Comparison of ENCODE assay signal across 13 cellular contexts in the genomic region with DNA sequence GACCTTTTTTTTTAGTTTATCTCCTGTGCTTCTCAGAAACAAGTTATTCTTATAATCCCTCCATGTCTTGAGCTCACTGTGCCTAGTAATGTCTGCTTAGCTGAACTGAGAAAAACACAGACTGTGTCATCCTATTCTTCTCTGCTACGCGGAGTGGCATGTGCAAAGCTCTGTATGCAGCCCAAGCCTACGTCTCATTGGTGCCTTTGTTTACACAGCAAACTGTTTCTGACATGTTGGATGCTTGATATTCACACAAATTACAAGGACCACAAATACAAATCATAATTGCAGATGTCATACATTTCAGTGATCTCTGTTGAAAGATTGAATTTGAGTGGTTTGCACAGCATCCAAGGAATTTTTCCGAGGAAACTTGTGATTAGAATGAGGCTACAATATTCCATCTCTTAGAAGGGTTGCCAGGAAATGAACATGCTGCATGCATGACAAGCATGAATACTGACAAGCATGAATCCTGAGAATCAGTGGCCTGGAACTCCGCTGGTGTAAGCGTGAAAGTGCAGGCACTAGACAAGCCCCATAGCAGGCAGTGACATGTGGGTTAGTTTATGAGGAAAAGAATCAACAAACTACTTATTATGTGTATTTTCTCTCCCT.
DNase-seq lines count a peak whose midpoint lies in the region; ATAC-seq and TF ChIP-seq lines count a peak whose summit lies in the region.
"Had no signal": no experiment of that assay in that cellular context is flagged by ENCODE, and none has a peak within 500 bp of the region (broad histone marks: within the 10 kb centered on the region; RNA-seq: fewer than 3 reads in every experiment).

No MANE protein-coding gene starts in this region.

- no peaks in the 10 kb centered on the region for H3K36me3 Mint-ChIP-seq in stimulated activated naive CD8-positive, alpha-beta T cell treated with anti-CD3 and anti-CD28 coated beads, Interleukin-15, Interleukin-2, amounts not matched to agents 100 ng/mL and 50 ng/mL, for 24 hours (ENCODE audit: low read depth)
- no peaks in the 10 kb centered on the region for H3K36me3 Mint-ChIP-seq in endothelial cell (ENCODE audit: low read depth, unreplicated experiment)
- no peaks in the 10 kb centered on the region for H3K36me3 Mint-ChIP-seq in activated naive CD4-positive, alpha-beta T cell treated with anti-CD3 and anti-CD28 coated beads, Interleukin-2, amount 50 U/mL, for 72 hours
- H3K36me3 Mint-ChIP-seq: memory B cell had no signal

- no peak for DNase-seq in stimulated activated naive CD8-positive, alpha-beta T cell treated with anti-CD3 and anti-CD28 coated beads, Interleukin-15, Interleukin-2, amounts not matched to agents 100 U/mL and 50 U/mL, for 24 hours
- DNase-seq in glomerular visceral epithelial cell (ENCODE audit: extremely low spot score): peak; percentile 76
- DNase-seq in endothelial cell (ENCODE audit: low spot score): no peak
- DNase-seq in NCI-H2196 treated with DMSO at 0.1 percent for 48 hours (lab: John Stamatoyannopoulos, UW; ENCODE audit: unreplicated experiment): no peak
- no peak for DNase-seq in activated CD4-positive, alpha-beta T cell treated with anti-CD3 and anti-CD28 coated beads, Interleukin-2, amount 50 U/mL, for 1 hour
- DNase-seq in activated naive CD4-positive, alpha-beta T cell treated with anti-CD3 and anti-CD28 coated beads, Interleukin-2, amount 50 U/mL, for 72 hours (ENCODE audit: low spot score in 2 of 2): no peak
- DNase-seq: activated effector memory CD4-positive, alpha-beta T cell treated with anti-CD3 and anti-CD28 coated beads, Interleukin-2, amount 50 U/mL, for 16 hours; NCI-H2107 had no signal

- no peak for TF ChIP-seq CTCF in endothelial cell (IDR thresholded peaks at IDR 0.05; ENCODE audit: unreplicated experiment)

- H3K27me3 Mint-ChIP-seq in stimulated activated naive CD8-positive, alpha-beta T cell treated with anti-CD3 and anti-CD28 coated beads, Interleukin-15, Interleukin-2, amounts not matched to agents 100 ng/mL and 50 ng/mL, for 24 hours: no peaks in the 10 kb centered on the region
- H3K27me3 Mint-ChIP-seq in endothelial cell (ENCODE audit: unreplicated experiment): peaks cover 1% of the 10 kb centered on the region
- H3K27me3 Mint-ChIP-seq: B cell, memory B cell had no signal

- H3K27ac ChIP-seq in angular gyrus (ENCODE audit: low read depth, low read length): peak overlapping the region; percentile 82
- H3K27ac ChIP-seq: HL-60 had no signal

- no peak overlapping the region for H3K4me3 Mint-ChIP-seq in stimulated activated naive CD8-positive, alpha-beta T cell treated with anti-CD3 and anti-CD28 coated beads, Interleukin-15, Interleukin-2, amounts not matched to agents 100 ng/mL and 50 ng/mL, for 24 hours
- no peak overlapping the region for H3K4me3 Mint-ChIP-seq in endothelial cell (ENCODE audit: unreplicated experiment)
- H3K4me3 Mint-ChIP-seq: B cell, memory B cell had no signal

- no peaks in the 10 kb centered on the region for H3K9me3 Mint-ChIP-seq in stimulated activated naive CD8-positive, alpha-beta T cell treated with anti-CD3 and anti-CD28 coated beads, Interleukin-15, Interleukin-2, amounts not matched to agents 100 ng/mL and 50 ng/mL, for 24 hours
- no peaks in the 10 kb centered on the region for H3K9me3 Mint-ChIP-seq in endothelial cell (ENCODE audit: unreplicated experiment)
- H3K9me3 Mint-ChIP-seq in activated naive CD4-positive, alpha-beta T cell treated with anti-CD3 and anti-CD28 coated beads, Interleukin-2, amount 50 U/mL, for 72 hours: no peaks in the 10 kb centered on the region
- H3K9me3 Mint-ChIP-seq: memory B cell had no signal

- ATAC-seq in stimulated activated naive CD8-positive, alpha-beta T cell treated with anti-CD3 and anti-CD28 coated beads, Interleukin-15, Interleukin-2, amounts not matched to agents 100 U/mL and 50 U/mL, for 24 hours: no peak
- no peak for ATAC-seq in activated naive CD4-positive, alpha-beta T cell treated with anti-CD3 and anti-CD28 coated beads, Interleukin-2, amount 50 U/mL, for 72 hours

- H3K4me1 Mint-ChIP-seq in stimulated activated naive CD8-positive, alpha-beta T cell treated with anti-CD3 and anti-CD28 coated beads, Interleukin-15, Interleukin-2, amounts not matched to agents 100 ng/mL and 50 ng/mL, for 24 hours (ENCODE audit: low read depth): peaks cover 17% of the 10 kb centered on the region
- H3K4me1 Mint-ChIP-seq in endothelial cell (ENCODE audit: unreplicated experiment): no peaks in the 10 kb centered on the region

- peak overlapping the region; percentile 2 for H3K27ac Mint-ChIP-seq in stimulated activated naive CD8-positive, alpha-beta T cell treated with anti-CD3 and anti-CD28 coated beads, Interleukin-15, Interleukin-2, amounts not matched to agents 100 ng/mL and 50 ng/mL, for 24 hours
- H3K27ac Mint-ChIP-seq in endothelial cell (ENCODE audit: unreplicated experiment): no peak overlapping the region
- no peak overlapping the region for H3K27ac Mint-ChIP-seq in activated naive CD4-positive, alpha-beta T cell treated with anti-CD3 and anti-CD28 coated beads, Interleukin-2, amount 50 U/mL, for 72 hours
- H3K27ac Mint-ChIP-seq: B cell, memory B cell had no signal
